1 cellular context compared by ENCODE assay signal in the genomic region with DNA sequence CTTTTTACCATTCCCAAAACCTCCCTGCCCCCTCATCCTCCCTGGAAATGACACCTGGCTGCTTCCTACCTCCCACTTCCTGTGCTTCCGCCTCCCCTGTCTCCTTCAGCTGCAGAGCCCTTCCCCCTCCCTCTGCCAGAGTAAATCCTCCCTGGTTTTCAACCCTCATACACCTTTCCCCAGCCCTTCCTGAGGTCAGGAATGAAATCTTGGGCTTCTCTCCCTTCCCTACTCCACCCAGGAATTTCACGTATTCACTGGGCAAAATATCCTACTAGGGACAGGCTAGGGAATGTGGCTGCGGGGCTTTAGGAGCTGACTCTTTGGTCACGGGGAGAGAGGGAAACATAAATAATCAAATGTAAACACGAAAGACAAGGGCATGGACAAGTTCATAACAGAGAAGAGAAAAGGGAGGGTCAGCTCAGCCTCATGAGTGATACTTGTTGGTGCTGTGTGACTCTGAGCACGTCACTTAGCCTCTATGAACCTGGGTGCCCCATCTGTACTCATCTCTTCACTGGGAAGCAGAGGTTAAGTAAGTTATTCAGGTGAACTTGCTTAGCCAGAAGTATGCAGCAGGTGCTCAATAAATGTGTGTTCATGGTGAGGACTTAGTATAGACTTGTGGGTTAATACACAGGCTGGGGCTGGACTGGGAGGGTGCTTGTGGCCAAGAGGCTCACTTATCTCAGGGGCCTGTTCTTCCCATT.
TF ChIP-seq lines count a peak whose summit lies in the region.

No MANE protein-coding gene starts in this region.

TF ChIP-seq in GM23338, 12 proteins besides CTCF, POLR2A, EP300 and RAD21 (continued from another document):
- TF ChIP-seq, protein P1, sequence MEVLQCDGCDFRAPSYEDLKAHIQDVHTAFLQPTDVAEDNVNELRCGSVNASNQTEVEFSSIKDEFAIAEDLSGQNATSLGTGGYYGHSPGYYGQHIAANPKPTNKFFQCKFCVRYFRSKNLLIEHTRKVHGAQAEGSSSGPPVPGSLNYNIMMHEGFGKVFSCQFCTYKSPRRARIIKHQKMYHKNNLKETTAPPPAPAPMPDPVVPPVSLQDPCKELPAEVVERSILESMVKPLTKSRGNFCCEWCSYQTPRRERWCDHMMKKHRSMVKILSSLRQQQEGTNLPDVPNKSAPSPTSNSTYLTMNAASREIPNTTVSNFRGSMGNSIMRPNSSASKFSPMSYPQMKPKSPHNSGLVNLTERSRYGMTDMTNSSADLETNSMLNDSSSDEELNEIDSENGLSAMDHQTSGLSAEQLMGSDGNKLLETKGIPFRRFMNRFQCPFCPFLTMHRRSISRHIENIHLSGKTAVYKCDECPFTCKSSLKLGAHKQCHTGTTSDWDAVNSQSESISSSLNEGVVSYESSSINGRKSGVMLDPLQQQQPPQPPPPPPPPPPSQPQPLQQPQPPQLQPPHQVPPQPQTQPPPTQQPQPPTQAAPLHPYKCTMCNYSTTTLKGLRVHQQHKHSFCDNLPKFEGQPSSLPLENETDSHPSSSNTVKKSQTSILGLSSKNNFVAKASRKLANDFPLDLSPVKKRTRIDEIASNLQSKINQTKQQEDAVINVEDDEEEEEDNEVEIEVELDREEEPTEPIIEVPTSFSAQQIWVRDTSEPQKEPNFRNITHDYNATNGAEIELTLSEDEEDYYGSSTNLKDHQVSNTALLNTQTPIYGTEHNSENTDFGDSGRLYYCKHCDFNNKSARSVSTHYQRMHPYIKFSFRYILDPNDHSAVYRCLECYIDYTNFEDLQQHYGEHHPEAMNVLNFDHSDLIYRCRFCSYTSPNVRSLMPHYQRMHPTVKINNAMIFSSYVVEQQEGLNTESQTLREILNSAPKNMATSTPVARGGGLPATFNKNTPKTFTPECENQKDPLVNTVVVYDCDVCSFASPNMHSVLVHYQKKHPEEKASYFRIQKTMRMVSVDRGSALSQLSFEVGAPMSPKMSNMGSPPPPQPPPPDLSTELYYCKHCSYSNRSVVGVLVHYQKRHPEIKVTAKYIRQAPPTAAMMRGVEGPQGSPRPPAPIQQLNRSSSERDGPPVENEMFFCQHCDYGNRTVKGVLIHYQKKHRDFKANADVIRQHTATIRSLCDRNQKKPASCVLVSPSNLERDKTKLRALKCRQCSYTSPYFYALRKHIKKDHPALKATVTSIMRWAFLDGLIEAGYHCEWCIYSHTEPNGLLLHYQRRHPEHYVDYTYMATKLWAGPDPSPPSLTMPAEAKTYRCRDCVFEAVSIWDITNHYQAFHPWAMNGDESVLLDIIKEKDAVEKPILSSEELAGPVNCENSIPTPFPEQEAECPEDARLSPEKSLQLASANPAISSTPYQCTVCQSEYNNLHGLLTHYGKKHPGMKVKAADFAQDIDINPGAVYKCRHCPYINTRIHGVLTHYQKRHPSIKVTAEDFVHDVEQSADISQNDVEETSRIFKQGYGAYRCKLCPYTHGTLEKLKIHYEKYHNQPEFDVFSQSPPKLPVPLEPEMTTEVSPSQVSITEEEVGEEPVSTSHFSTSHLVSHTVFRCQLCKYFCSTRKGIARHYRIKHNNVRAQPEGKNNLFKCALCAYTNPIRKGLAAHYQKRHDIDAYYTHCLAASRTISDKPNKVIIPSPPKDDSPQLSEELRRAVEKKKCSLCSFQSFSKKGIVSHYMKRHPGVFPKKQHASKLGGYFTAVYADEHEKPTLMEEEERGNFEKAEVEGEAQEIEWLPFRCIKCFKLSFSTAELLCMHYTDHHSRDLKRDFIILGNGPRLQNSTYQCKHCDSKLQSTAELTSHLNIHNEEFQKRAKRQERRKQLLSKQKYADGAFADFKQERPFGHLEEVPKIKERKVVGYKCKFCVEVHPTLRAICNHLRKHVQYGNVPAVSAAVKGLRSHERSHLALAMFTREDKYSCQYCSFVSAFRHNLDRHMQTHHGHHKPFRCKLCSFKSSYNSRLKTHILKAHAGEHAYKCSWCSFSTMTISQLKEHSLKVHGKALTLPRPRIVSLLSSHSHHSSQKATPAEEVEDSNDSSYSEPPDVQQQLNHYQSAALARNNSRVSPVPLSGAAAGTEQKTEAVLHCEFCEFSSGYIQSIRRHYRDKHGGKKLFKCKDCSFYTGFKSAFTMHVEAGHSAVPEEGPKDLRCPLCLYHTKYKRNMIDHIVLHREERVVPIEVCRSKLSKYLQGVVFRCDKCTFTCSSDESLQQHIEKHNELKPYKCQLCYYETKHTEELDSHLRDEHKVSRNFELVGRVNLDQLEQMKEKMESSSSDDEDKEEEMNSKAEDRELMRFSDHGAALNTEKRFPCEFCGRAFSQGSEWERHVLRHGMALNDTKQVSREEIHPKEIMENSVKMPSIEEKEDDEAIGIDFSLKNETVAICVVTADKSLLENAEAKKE (CRISPR knock-in tag; IDR thresholded peaks at IDR 0.05): 0 out of 2 replicates have a peak, but pooled peaks have one; percentile 45
- no peak for TF ChIP-seq ZNF331 (CRISPR knock-in tag; IDR thresholded peaks at IDR 0.05; ENCODE audit: low read depth)
- TF ChIP-seq, protein P2, sequence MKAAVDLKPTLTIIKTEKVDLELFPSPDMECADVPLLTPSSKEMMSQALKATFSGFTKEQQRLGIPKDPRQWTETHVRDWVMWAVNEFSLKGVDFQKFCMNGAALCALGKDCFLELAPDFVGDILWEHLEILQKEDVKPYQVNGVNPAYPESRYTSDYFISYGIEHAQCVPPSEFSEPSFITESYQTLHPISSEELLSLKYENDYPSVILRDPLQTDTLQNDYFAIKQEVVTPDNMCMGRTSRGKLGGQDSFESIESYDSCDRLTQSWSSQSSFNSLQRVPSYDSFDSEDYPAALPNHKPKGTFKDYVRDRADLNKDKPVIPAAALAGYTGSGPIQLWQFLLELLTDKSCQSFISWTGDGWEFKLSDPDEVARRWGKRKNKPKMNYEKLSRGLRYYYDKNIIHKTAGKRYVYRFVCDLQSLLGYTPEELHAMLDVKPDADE (IDR thresholded peaks at IDR 0.05): peak; percentile 70
- peak; percentile 44; the same call in 1 of the 2 replicates for TF ChIP-seq POLR2AphosphoS5 (IDR thresholded peaks at IDR 0.05; ENCODE audit: low read depth)
- TF ChIP-seq CREB1 (CRISPR knock-in tag; IDR thresholded peaks at IDR 0.05; ENCODE audit: low read depth): no peak
